In genomic region chr7:152989889-152990380, GRCh38 we compare ENCODE assay signal across 15 cellular contexts.
DNase-seq lines count a peak whose midpoint lies in the region; ATAC-seq, FAIRE-seq and TF ChIP-seq lines count a peak whose summit lies in the region.
"Had no signal": no experiment of that assay in that cellular context is flagged by ENCODE, and none has a peak within 500 bp of the region (broad histone marks: within the 10 kb centered on the region; RNA-seq: fewer than 3 reads in every experiment).

No MANE protein-coding gene starts in this region.

- H3K27me3 ChIP-seq in heart left ventricle, result no peaks in the 10 kb centered on the region

- ATAC-seq in left cardiac atrium (peak in 1 of 2 donors; percentile 34), heart left ventricle (no peak), GM18867 (IDR thresholded peaks at IDR 0.05; ENCODE audit: unreplicated experiment) (no peak)

- TF ChIP-seq POLR2A in heart left ventricle (IDR thresholded peaks at IDR 0.05), result no peak

- H3K36me3 ChIP-seq in heart left ventricle, result no peaks in the 10 kb centered on the region

- H3K27ac ChIP-seq in heart left ventricle, result no peak overlapping the region
- H3K27ac ChIP-seq: C4-2B, PC-9 had no signal

- no peak overlapping the region for H3K4me3 ChIP-seq in heart left ventricle
- H3K4me3 ChIP-seq: PC-9 had no signal

- no peaks in the 10 kb centered on the region for H3K4me1 ChIP-seq in heart left ventricle

- DNase-seq in left cardiac atrium (peak; percentile 21), heart left ventricle (no peak), NCI-H69 (lab: John Stamatoyannopoulos, UW) (peak; percentile 66), glutamatergic neuron (no peak), type B pancreatic cell (ENCODE audit: extremely low spot score, unreplicated experiment) (no peak), frontal cortex (ENCODE audit: low spot score in 2 of 2) (no peak), HTR-8/SVneo (ENCODE audit: insufficient read length, low spot score) (no peak)
- DNase-seq: HCEC 1CT, immature natural killer cell, NCI-H2029, PC-9, retina had no signal

- peak overlapping the region; percentile 12 for H3K27ac Mint-ChIP-seq in glutamatergic neuron (ENCODE audit: unreplicated experiment)
- peak overlapping the region; percentile 96 for H3K27ac Mint-ChIP-seq in type B pancreatic cell
- H3K27ac Mint-ChIP-seq: immature natural killer cell had no signal

- H3K4me1 Mint-ChIP-seq in glutamatergic neuron (ENCODE audit: low read depth, unreplicated experiment) (peaks cover 5% of the 10 kb centered on the region), type B pancreatic cell (ENCODE audit: unreplicated experiment) (peaks cover 16% of the 10 kb centered on the region)
- H3K4me1 Mint-ChIP-seq: central memory CD8-positive, alpha-beta T cell; immature natural killer cell had no signal

- 28 to 39% (median 33%) methylated on average over 8 of the region's 8 CpGs for WGBS in heart left ventricle, 4 donors

- TF ChIP-seq CTCF in heart left ventricle (IDR thresholded peaks at IDR 0.05) (no peak), glutamatergic neuron (IDR thresholded peaks at IDR 0.05; ENCODE audit: partially characterized antibody, unreplicated experiment) (no peak), type B pancreatic cell (conservative IDR thresholded peaks at IDR 0.05) (no peak)

- H3K36me3 Mint-ChIP-seq in glutamatergic neuron (ENCODE audit: unreplicated experiment) (no peaks in the 10 kb centered on the region), type B pancreatic cell (peaks cover 6% of the 10 kb centered on the region)
- H3K36me3 Mint-ChIP-seq: immature natural killer cell had no signal

- H3K9me3 Mint-ChIP-seq in glutamatergic neuron (ENCODE audit: unreplicated experiment), result no peaks in the 10 kb centered on the region
- H3K9me3 Mint-ChIP-seq in type B pancreatic cell, result peaks cover 12% of the 10 kb centered on the region
- H3K9me3 Mint-ChIP-seq: central memory CD8-positive, alpha-beta T cell; immature natural killer cell had no signal

- H3K9me3 ChIP-seq in heart left ventricle, result no peaks in the 10 kb centered on the region

- H3K4me3 Mint-ChIP-seq in glutamatergic neuron (ENCODE audit: unreplicated experiment) (no peak overlapping the region), type B pancreatic cell (peak overlapping the region; percentile 56)
- H3K4me3 Mint-ChIP-seq: central memory CD8-positive, alpha-beta T cell; immature natural killer cell had no signal

- FAIRE-seq in frontal cortex (lab: Jason Lieb, UNC) (no peak), HTR-8/SVneo (lab: Jason Lieb, UNC) (no peak)

- H3K27me3 Mint-ChIP-seq in glutamatergic neuron (ENCODE audit: unreplicated experiment) (no peaks in the 10 kb centered on the region), type B pancreatic cell (no peaks in the 10 kb centered on the region)

- intact Hi-C loops in left cardiac atrium (cut with DNase I) (no loop called here), heart left ventricle (cut with DNase I) (no loop called here)

Comparison
In these comparisons a context has a peak if more than half of its experiments do, and no peak if none do; other contexts are left out.
1. DNase-seq: peak in left cardiac atrium (single experiment) and NCI-H69 (single experiment); none in heart left ventricle (0 of 5), glutamatergic neuron (single experiment), type B pancreatic cell (single experiment), frontal cortex (0 of 2) and HTR-8/SVneo (single experiment).